ENCODE assay signal across 3 cellular contexts in genomic region chr2:129976969-129977368, GRCh38. TPM values are rescaled to one million over a fixed set of nuclear protein-coding genes. Genes with fewer than 3 reads are reported as not detected.
"Had no signal": no experiment of that assay in that cellular context is flagged by ENCODE, and none has a peak within 500 bp of the region (broad histone marks: within the 10 kb centered on the region; RNA-seq: fewer than 3 reads in every experiment).

No MANE protein-coding gene starts in this region.

RNA-seq across cellular contexts. Expression of gene RAB6C, which starts 2.5 kb away (rescaled TPM):
- polyA plus RNA-seq: hepatocyte, immature natural killer cell, keratinocyte had no signal
